11 cellular contexts compared by ENCODE assay signal in the genomic region with DNA sequence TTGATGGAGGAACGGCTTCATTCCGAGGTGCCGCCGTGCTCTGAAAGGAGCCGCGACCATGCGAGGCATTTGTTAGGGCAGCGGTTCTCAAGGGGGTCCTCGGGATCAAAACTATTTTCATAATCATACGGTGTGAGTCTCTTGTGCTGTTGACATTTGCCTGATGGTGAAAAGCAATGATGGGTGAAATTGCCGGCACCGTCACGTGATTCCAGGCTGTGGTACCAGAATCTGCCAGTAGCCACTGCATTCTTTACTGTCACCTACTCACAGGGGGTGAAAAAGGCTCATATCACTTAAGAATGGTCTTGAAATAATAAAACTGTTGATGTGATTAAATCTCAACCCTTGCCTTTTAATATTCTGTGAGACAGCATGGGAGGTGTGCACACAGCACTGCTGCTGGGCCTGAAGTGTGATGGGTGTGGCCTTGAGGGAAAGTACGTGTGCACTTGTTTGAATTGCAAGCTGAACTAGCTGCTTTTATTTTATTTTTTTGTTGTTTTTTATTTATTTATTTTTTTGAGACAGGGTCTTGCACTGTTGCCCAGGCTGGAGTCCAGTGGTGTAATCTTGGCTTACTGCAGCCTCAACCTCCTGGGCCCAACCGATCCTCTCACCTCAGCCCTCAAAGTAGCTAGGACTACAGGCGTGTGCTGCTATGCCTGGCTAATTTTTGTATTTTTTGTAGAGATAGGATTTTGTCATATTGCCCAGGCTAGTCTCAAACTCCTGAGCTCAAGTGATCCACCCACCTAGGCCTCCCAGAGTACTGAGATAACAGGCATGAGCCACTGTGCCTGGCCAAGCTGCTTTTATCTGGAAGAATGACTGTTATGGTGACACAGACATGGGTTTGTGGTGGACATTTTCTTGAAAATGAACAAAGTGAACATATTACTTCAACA. TPM values are rescaled to one million over a fixed set of nuclear protein-coding genes. Genes with fewer than 3 reads are reported as not detected.
DNase-seq lines count a peak whose midpoint lies in the region; ATAC-seq and TF ChIP-seq lines count a peak whose summit lies in the region.
"Had no signal": no experiment of that assay in that cellular context is flagged by ENCODE, and none has a peak within 500 bp of the region (broad histone marks: within the 10 kb centered on the region; RNA-seq: fewer than 3 reads in every experiment).

No MANE protein-coding gene starts in this region.

- no peaks in the 10 kb centered on the region for H3K27me3 Mint-ChIP-seq in activated T-helper 17 cell treated with anti-CD3 and anti-CD28 coated beads, Interleukin-2, amount 50 U/mL, for 72 hours
- peaks cover 3% of the 10 kb centered on the region for H3K27me3 Mint-ChIP-seq in nephron (ENCODE audit: low read depth)
- H3K27me3 Mint-ChIP-seq in activated T-helper 1 cell treated with anti-CD3 and anti-CD28 coated beads, Interleukin-12 subunit alpha, Interleukin-12 subunit beta, Interleukin-2, Interleukin-4 antibody, amounts not matched to agents 30 ng/mL and 10 ng/mL and 1 ng/mL, durations not matched to agents 14 hours and 24 hours and 36 hours (ENCODE audit: insufficient read depth), result no peaks in the 10 kb centered on the region

- peaks cover 74% of the 10 kb centered on the region for H3K36me3 Mint-ChIP-seq in activated T-helper 17 cell treated with anti-CD3 and anti-CD28 coated beads, Interleukin-2, amount 50 U/mL, for 72 hours (ENCODE audit: low read depth)
- H3K36me3 Mint-ChIP-seq in nephron (ENCODE audit: low read depth), result peaks cover 38% of the 10 kb centered on the region
- H3K36me3 Mint-ChIP-seq in activated T-helper 1 cell treated with anti-CD3 and anti-CD28 coated beads, Interleukin-12 subunit alpha, Interleukin-12 subunit beta, Interleukin-2, Interleukin-4 antibody, amounts not matched to agents 30 ng/mL and 10 ng/mL and 1 ng/mL, durations not matched to agents 14 hours and 24 hours and 36 hours (ENCODE audit: low read depth), result peaks cover 20% of the 10 kb centered on the region

- no peak overlapping the region for H3K27ac Mint-ChIP-seq in activated T-helper 17 cell treated with anti-CD3 and anti-CD28 coated beads, Interleukin-2, amount 50 U/mL, for 72 hours
- H3K27ac Mint-ChIP-seq in nephron, result peak overlapping the region in 2 of 3 experiments; percentile 13 to 39
- no peak overlapping the region for H3K27ac Mint-ChIP-seq in activated T-helper 1 cell treated with anti-CD3 and anti-CD28 coated beads, Interleukin-12 subunit alpha, Interleukin-12 subunit beta, Interleukin-2, Interleukin-4 antibody, amounts not matched to agents 30 ng/mL and 10 ng/mL and 1 ng/mL, durations not matched to agents 14 hours and 24 hours and 36 hours

- peak; percentile 31 for ATAC-seq in activated T-helper 17 cell treated with anti-CD3 and anti-CD28 coated beads, Interleukin-2, amount 50 U/mL, for 72 hours (replicated peaks)
- ATAC-seq in GM19452 (IDR thresholded peaks at IDR 0.05; ENCODE audit: unreplicated experiment), result no peak

- peaks cover 9% of the 10 kb centered on the region for H3K4me1 Mint-ChIP-seq in activated T-helper 17 cell treated with anti-CD3 and anti-CD28 coated beads, Interleukin-2, amount 50 U/mL, for 72 hours
- H3K4me1 Mint-ChIP-seq in nephron, result peaks cover 27% of the 10 kb centered on the region
- H3K4me1 Mint-ChIP-seq in activated T-helper 1 cell treated with anti-CD3 and anti-CD28 coated beads, Interleukin-12 subunit alpha, Interleukin-12 subunit beta, Interleukin-2, Interleukin-4 antibody, amounts not matched to agents 30 ng/mL and 10 ng/mL and 1 ng/mL, durations not matched to agents 14 hours and 24 hours and 36 hours (ENCODE audit: low read depth), result peaks cover 24% of the 10 kb centered on the region

- no peaks in the 10 kb centered on the region for H3K9me3 Mint-ChIP-seq in activated T-helper 17 cell treated with anti-CD3 and anti-CD28 coated beads, Interleukin-2, amount 50 U/mL, for 72 hours
- no peaks in the 10 kb centered on the region for H3K9me3 Mint-ChIP-seq in nephron
- H3K9me3 Mint-ChIP-seq in activated T-helper 1 cell treated with anti-CD3 and anti-CD28 coated beads, Interleukin-12 subunit alpha, Interleukin-12 subunit beta, Interleukin-2, Interleukin-4 antibody, amounts not matched to agents 30 ng/mL and 10 ng/mL and 1 ng/mL, durations not matched to agents 14 hours and 24 hours and 36 hours, result no peaks in the 10 kb centered on the region
- H3K9me3 Mint-ChIP-seq: CD4-positive, CD25-positive, alpha-beta regulatory T cell had no signal

- TF ChIP-seq CTCF in nephron (IDR thresholded peaks at IDR 0.05; ENCODE audit: unreplicated experiment in 3 of 3), result no peak

- H3K4me3 Mint-ChIP-seq in activated T-helper 17 cell treated with anti-CD3 and anti-CD28 coated beads, Interleukin-2, amount 50 U/mL, for 72 hours, result no peak overlapping the region
- no peak overlapping the region for H3K4me3 Mint-ChIP-seq in nephron
- H3K4me3 Mint-ChIP-seq in activated T-helper 1 cell treated with anti-CD3 and anti-CD28 coated beads, Interleukin-12 subunit alpha, Interleukin-12 subunit beta, Interleukin-2, Interleukin-4 antibody, amounts not matched to agents 30 ng/mL and 10 ng/mL and 1 ng/mL, durations not matched to agents 14 hours and 24 hours and 36 hours, result no peak overlapping the region
- H3K4me3 Mint-ChIP-seq: CD4-positive, CD25-positive, alpha-beta regulatory T cell had no signal

- DNase-seq in DMS153 treated with DMSO at 0.1 percent for 48 hours (lab: John Stamatoyannopoulos, UW; ENCODE audit: unreplicated experiment), result peak; percentile 40
- DNase-seq in DMS153 (lab: John Stamatoyannopoulos, UW), result no peak
- peak; percentile 48 for DNase-seq in NCI-H1436 treated with DMSO at 0.1 percent for 48 hours (lab: John Stamatoyannopoulos, UW)
- DNase-seq in mucosa of gallbladder (ENCODE audit: low spot score), result no peak
- no peak for DNase-seq in activated T-helper 1 cell treated with anti-CD3 and anti-CD28 coated beads, Interleukin-12 subunit alpha, Interleukin-12 subunit beta, Interleukin-2, Interleukin-4 antibody, amounts not matched to agents 30 ng/mL and 10 ng/mL and 1 ng/mL, durations not matched to agents 14 hours and 24 hours and 36 hours (ENCODE audit: low spot score)
- DNase-seq: amniotic stem cell; CD4-positive, CD25-positive, alpha-beta regulatory T cell; NCI-H2081 treated with DMSO at 0.1 percent for 48 hours had no signal

- intact Hi-C loops in activated T-helper 1 cell treated with anti-CD3 and anti-CD28 coated beads, Interleukin-12 subunit alpha, Interleukin-12 subunit beta, Interleukin-2, Interleukin-4 antibody, amounts not matched to agents 30 ng/mL and 10 ng/mL and 1 ng/mL, durations not matched to agents 14 hours and 24 hours and 36 hours (cut with micrococcal nuclease), result no loop called here

RNA-seq across cellular contexts. Expression of gene GPR107, which starts 58.8 kb away (rescaled TPM):
- total RNA-seq in activated T-helper 17 cell treated with anti-CD3 and anti-CD28 coated beads, Interleukin-2, amount 50 U/mL, for 72 hours, result 10 to 100 TPM; 28.1 to 32.6 TPM
- total RNA-seq in mucosa of gallbladder, result 39.6 TPM
- total RNA-seq in activated T-helper 1 cell treated with anti-CD3 and anti-CD28 coated beads, Interleukin-12 subunit alpha, Interleukin-12 subunit beta, Interleukin-2, Interleukin-4 antibody, amounts not matched to agents 30 ng/mL and 10 ng/mL and 1 ng/mL, durations not matched to agents 14 hours and 24 hours and 36 hours, result 23.1 and 24.9 TPM in 2 replicates

RNA-seq across cellular contexts. Expression of gene NCS1, which starts 59.7 kb away (rescaled TPM):
- 10 to 100 TPM; 14.0 to 30.4 TPM for total RNA-seq in activated T-helper 17 cell treated with anti-CD3 and anti-CD28 coated beads, Interleukin-2, amount 50 U/mL, for 72 hours
- total RNA-seq in mucosa of gallbladder, result 50.3 TPM
- 3.9 and 4.2 TPM in 2 replicates for total RNA-seq in activated T-helper 1 cell treated with anti-CD3 and anti-CD28 coated beads, Interleukin-12 subunit alpha, Interleukin-12 subunit beta, Interleukin-2, Interleukin-4 antibody, amounts not matched to agents 30 ng/mL and 10 ng/mL and 1 ng/mL, durations not matched to agents 14 hours and 24 hours and 36 hours

Comparison
In these comparisons a context has a peak if more than half of its experiments do, and no peak if none do; other contexts are left out.
1. DNase-seq: peak in DMS153 treated with DMSO at 0.1 percent for 48 hours (single experiment) and NCI-H1436 treated with DMSO at 0.1 percent for 48 hours (single experiment); none in DMS153 (single experiment), mucosa of gallbladder (single experiment) and activated T-helper 1 cell treated with anti-CD3 and anti-CD28 coated beads, Interleukin-12 subunit alpha, Interleukin-12 subunit beta, Interleukin-2, Interleukin-4 antibody, amounts not matched to agents 30 ng/mL and 10 ng/mL and 1 ng/mL, durations not matched to agents 14 hours and 24 hours and 36 hours (single experiment).
2. H3K27ac Mint-ChIP-seq: peak in nephron (2 of 3); none in activated T-helper 17 cell treated with anti-CD3 and anti-CD28 coated beads, Interleukin-2, amount 50 U/mL, for 72 hours (single experiment) and activated T-helper 1 cell treated with anti-CD3 and anti-CD28 coated beads, Interleukin-12 subunit alpha, Interleukin-12 subunit beta, Interleukin-2, Interleukin-4 antibody, amounts not matched to agents 30 ng/mL and 10 ng/mL and 1 ng/mL, durations not matched to agents 14 hours and 24 hours and 36 hours (single experiment).